ENCODE assay signal across 8 cellular contexts in genomic region chr3:141795719-141796435, GRCh38. TPM values are rescaled to one million over a fixed set of nuclear protein-coding genes. Genes with fewer than 3 reads are reported as not detected.
A peak's percentile ranks its signal among the peaks of the same experiment; 100 is the strongest.
DNase-seq lines count a peak whose midpoint lies in the region; ATAC-seq and TF ChIP-seq lines count a peak whose summit lies in the region.

No MANE protein-coding gene starts in this region.

- H2AFZ ChIP-seq in KMS-11 (ENCODE audit: low read depth): peak overlapping the region; percentile 71

- DNase-seq in CD1c-positive myeloid dendritic cell (ENCODE audit: extremely low spot score) (peak; percentile 37), left colon (peak; percentile 46 to 73), tibial nerve (ENCODE audit: low spot score in 2 of 2) (peak; percentile 36 to 40), COLO668 (lab: John Stamatoyannopoulos, UW; ENCODE audit: unreplicated experiment) (no peak), SKM-1 treated with dmso at 0.1 percent for 144 hours (lab: John Stamatoyannopoulos, UW; ENCODE audit: unreplicated experiment) (no peak), SHP77 treated with DMSO at 0.1 percent for 48 hours (lab: John Stamatoyannopoulos, UW) (no peak)
- DNase-seq in activated T-cell treated with anti-CD3 and anti-CD28 coated beads, Interleukin-2, amount 50 U/mL, for 1 hour: peak; percentile 47

- no peak for TF ChIP-seq CTCF in KMS-11 (conservative IDR thresholded peaks at IDR 0.05; ENCODE audit: low read depth, low read length)
- TF ChIP-seq CTCF in tibial nerve (IDR thresholded peaks at IDR 0.05): no peak

- peak overlapping the region; percentile 74 for H3K4me2 ChIP-seq in KMS-11

- no peaks in the 10 kb centered on the region for H3K79me2 ChIP-seq in KMS-11 (ENCODE audit: insufficient read depth, low read depth)

- intact Hi-C loops in left colon (cut with DNase I, micrococcal nuclease): no loop called here

- H3K27ac ChIP-seq in KMS-11 (peak overlapping the region; percentile 87), tibial nerve (peak overlapping the region; percentile 77 to 90 (median 86))

- H4K20me1 ChIP-seq in KMS-11 (ENCODE audit: insufficient read depth): no peaks in the 10 kb centered on the region

- peak overlapping the region; percentile 80 for H3K4me3 ChIP-seq in KMS-11 (IDR thresholded peaks at IDR 0.05; ENCODE audit: insufficient read depth, low read depth, low read length)
- no peak overlapping the region for H3K4me3 ChIP-seq in tibial nerve

- no peak for TF ChIP-seq POLR2A in tibial nerve (IDR thresholded peaks at IDR 0.05)

- H3K36me3 ChIP-seq in KMS-11 (ENCODE audit: insufficient read depth) (no peaks in the 10 kb centered on the region), tibial nerve (no peaks in the 10 kb centered on the region)

- WGBS in tibial nerve, 2 donors: 59 to 73% methylated on average over 9 of the region's 9 CpGs

- H3K4me1 ChIP-seq in KMS-11 (ENCODE audit: low read depth, poor library complexity, severe bottlenecking): peaks cover 34% of the 10 kb centered on the region
- H3K4me1 ChIP-seq in tibial nerve: peaks cover 0 to 32% (median 20%) of the 10 kb centered on the region in 4 donors

- H3K9ac ChIP-seq in KMS-11: peak overlapping the region; percentile 49

- H3K27me3 ChIP-seq in KMS-11 (ENCODE audit: insufficient read depth, low read depth) (no peaks in the 10 kb centered on the region), tibial nerve (no peaks in the 10 kb centered on the region)

- no peak for ATAC-seq in left colon

- H3K9me3 ChIP-seq in tibial nerve: no peaks in the 10 kb centered on the region

- TF ChIP-seq EP300 in tibial nerve (IDR thresholded peaks at IDR 0.05): peak in 1 of 2 donors; percentile 48

RNA-seq across cellular contexts. Expression of gene GRK7, which starts 32.7 kb away (rescaled TPM):
- not detected for total RNA-seq in left colon
- total RNA-seq in tibial nerve: under 1 TPM in 1 of 4 donors, not detected in 3; 0.30 TPM

RNA-seq across cellular contexts. Expression of gene RNF7, which starts 57.8 kb away (rescaled TPM):
- total RNA-seq in left colon (100 to 1,000 TPM; 114 to 125 TPM), tibial nerve (10 to 100 TPM; 65.7 to 80.2 (median 66.8) TPM)

Comparison
In these comparisons a context has a peak if more than half of its experiments do, and no peak if none do; other contexts are left out.
1. DNase-seq: peak in CD1c-positive myeloid dendritic cell (single experiment), activated T-cell treated with anti-CD3 and anti-CD28 coated beads, Interleukin-2, amount 50 U/mL, for 1 hour (single experiment), left colon (2 of 2) and tibial nerve (2 of 2); none in COLO668 (single experiment), SKM-1 treated with dmso at 0.1 percent for 144 hours (single experiment) and SHP77 treated with DMSO at 0.1 percent for 48 hours (single experiment).